Comparison of ENCODE assay signal across 2 cellular contexts in the genomic region with DNA sequence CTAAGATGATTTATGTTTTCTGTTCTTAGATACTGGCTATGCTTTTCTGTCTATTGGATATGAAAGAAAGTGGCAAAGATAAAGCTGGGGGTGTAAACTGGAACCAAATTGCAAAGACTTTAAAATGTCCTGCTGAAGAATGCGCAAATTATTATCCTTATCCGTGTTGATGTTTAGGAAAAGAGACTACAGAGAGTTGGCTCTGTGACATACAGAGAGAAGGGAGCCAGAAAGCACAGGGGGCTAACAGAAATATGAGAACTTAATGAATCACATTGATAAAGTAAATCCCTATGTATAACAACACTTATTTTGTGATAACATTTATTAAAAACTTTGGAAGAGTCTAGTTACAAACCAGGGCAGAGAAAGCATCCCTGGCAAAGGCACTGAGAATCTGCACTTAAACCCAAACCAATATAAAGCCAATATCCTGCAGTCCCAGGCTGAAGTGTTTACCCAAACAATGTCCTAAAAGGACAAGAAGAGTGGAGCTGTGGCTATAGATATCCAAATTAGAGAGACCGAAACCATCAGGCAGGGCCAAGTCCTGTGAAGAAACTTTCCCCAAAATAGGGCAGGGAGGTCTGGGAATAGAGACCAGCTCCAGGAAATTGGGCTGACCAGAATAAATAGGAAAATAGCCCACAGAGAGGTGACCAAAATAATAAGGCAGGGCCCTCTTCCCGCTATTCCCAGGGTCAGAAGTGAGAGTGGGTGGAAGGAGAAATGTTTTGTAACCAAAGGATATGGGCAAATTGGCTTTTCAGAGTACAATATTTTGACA.
TF ChIP-seq lines count a peak whose summit lies in the region.

No MANE protein-coding gene starts in this region.

TF ChIP-seq in GM23338, 12 proteins besides CTCF, POLR2A, EP300 and RAD21 (continues in another document):
- TF ChIP-seq EZH2phosphoT487 (IDR thresholded peaks at IDR 0.05; ENCODE audit: unreplicated experiment) (no peak), POLR2AphosphoS5 (IDR thresholded peaks at IDR 0.05; ENCODE audit: low read depth) (no peak), NANOG (IDR thresholded peaks at IDR 0.05; ENCODE audit: borderline replicate concordance) (no peak), EZH2 (IDR thresholded peaks at IDR 0.05; ENCODE audit: low read depth, unreplicated experiment) (no peak), CREB1 (CRISPR knock-in tag; IDR thresholded peaks at IDR 0.05; ENCODE audit: low read depth) (no peak), ZNF331 (CRISPR knock-in tag; IDR thresholded peaks at IDR 0.05; ENCODE audit: low read depth) (no peak), JUNB (IDR thresholded peaks at IDR 0.05; ENCODE audit: unreplicated experiment) (no peak)
- TF ChIP-seq, protein P1, sequence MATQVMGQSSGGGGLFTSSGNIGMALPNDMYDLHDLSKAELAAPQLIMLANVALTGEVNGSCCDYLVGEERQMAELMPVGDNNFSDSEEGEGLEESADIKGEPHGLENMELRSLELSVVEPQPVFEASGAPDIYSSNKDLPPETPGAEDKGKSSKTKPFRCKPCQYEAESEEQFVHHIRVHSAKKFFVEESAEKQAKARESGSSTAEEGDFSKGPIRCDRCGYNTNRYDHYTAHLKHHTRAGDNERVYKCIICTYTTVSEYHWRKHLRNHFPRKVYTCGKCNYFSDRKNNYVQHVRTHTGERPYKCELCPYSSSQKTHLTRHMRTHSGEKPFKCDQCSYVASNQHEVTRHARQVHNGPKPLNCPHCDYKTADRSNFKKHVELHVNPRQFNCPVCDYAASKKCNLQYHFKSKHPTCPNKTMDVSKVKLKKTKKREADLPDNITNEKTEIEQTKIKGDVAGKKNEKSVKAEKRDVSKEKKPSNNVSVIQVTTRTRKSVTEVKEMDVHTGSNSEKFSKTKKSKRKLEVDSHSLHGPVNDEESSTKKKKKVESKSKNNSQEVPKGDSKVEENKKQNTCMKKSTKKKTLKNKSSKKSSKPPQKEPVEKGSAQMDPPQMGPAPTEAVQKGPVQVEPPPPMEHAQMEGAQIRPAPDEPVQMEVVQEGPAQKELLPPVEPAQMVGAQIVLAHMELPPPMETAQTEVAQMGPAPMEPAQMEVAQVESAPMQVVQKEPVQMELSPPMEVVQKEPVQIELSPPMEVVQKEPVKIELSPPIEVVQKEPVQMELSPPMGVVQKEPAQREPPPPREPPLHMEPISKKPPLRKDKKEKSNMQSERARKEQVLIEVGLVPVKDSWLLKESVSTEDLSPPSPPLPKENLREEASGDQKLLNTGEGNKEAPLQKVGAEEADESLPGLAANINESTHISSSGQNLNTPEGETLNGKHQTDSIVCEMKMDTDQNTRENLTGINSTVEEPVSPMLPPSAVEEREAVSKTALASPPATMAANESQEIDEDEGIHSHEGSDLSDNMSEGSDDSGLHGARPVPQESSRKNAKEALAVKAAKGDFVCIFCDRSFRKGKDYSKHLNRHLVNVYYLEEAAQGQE (IDR thresholded peaks at IDR 0.05; ENCODE audit: unreplicated experiment) = no peak
- TF ChIP-seq, protein P2, sequence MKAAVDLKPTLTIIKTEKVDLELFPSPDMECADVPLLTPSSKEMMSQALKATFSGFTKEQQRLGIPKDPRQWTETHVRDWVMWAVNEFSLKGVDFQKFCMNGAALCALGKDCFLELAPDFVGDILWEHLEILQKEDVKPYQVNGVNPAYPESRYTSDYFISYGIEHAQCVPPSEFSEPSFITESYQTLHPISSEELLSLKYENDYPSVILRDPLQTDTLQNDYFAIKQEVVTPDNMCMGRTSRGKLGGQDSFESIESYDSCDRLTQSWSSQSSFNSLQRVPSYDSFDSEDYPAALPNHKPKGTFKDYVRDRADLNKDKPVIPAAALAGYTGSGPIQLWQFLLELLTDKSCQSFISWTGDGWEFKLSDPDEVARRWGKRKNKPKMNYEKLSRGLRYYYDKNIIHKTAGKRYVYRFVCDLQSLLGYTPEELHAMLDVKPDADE (IDR thresholded peaks at IDR 0.05) = no peak

TF ChIP-seq in GM12878, 131 proteins besides CTCF, POLR2A, EP300 and RAD21:
- 0 out of 2 replicates have a peak, but pooled peaks have one; percentile 29 for TF ChIP-seq MTA3 (IDR thresholded peaks at IDR 0.05; ENCODE audit: borderline replicate concordance, low read length)
- no peak for TF ChIP-seq ZNF384 (IDR thresholded peaks at IDR 0.05; ENCODE audit: borderline replicate concordance, low read depth, low read length)
